In the genomic region with DNA sequence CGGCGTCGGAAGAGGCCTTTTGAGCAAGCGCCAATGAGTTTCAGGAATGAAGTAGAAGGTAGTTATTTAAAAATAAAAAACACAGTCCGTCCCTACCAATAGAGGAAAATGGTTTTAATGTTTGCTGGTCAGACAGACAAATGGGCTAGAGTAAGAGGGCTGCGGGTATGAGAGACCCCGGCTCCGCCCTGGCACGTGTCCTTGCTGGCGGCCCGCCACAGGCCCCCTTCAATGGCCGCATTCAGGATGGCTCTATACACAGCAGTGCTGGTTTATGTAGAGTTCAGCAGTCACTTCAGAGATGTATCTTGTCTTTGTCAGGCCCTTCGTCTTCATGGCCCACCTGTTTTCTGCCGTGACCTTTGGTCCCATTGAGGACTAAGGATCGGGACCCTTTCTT, we compare ENCODE assay signal across 23 cellular contexts.
"Had no signal": no experiment of that assay in that cellular context is flagged by ENCODE, and none has a peak within 500 bp of the region (broad histone marks: within the 10 kb centered on the region; RNA-seq: fewer than 3 reads in every experiment).

No MANE protein-coding gene starts in this region.

- H3K36me3 Mint-ChIP-seq: activated CD8-positive, alpha-beta memory T cell treated with anti-CD3 and anti-CD28 coated beads, Interleukin-2, amount 10 ng/mL, durations not matched to agents 7 days and 5 days; activated naive CD8-positive, alpha-beta T cell treated with anti-CD3 and anti-CD28 coated beads, Interleukin-2, amount 10 ng/mL, durations not matched to agents 7 days and 5 days; brain; memory B cell; naive thymus-derived CD4-positive, alpha-beta T cell; stimulated activated effector memory CD8-positive, alpha-beta T cell treated with anti-CD3 and anti-CD28 coated beads, Interleukin-12 subunit alpha, Interleukin-12 subunit beta, amount 100 ng/mL, for 72 hours; T-cell; type B pancreatic cell had no signal

- H3K9me3 ChIP-seq: mucosa of descending colon, testis had no signal

- H3K27ac Mint-ChIP-seq: activated CD4-positive, alpha-beta memory T cell treated with anti-CD3 and anti-CD28 coated beads, Interleukin-2, amount 10 ng/mL, durations not matched to agents 7 days and 5 days; activated CD8-positive, alpha-beta memory T cell treated with anti-CD3 and anti-CD28 coated beads, Interleukin-2, amount 10 ng/mL, durations not matched to agents 7 days and 5 days; activated naive CD8-positive, alpha-beta T cell treated with anti-CD3 and anti-CD28 coated beads, Interleukin-2, amount 10 ng/mL, durations not matched to agents 7 days and 5 days; brain; memory B cell; naive thymus-derived CD4-positive, alpha-beta T cell; stimulated activated effector memory CD8-positive, alpha-beta T cell treated with anti-CD3 and anti-CD28 coated beads, Interleukin-12 subunit alpha, Interleukin-12 subunit beta, amount 100 ng/mL, for 72 hours; T-cell; type B pancreatic cell had no signal

- H3K4me3 Mint-ChIP-seq: activated CD4-positive, alpha-beta memory T cell treated with anti-CD3 and anti-CD28 coated beads, Interleukin-2, amount 10 ng/mL, durations not matched to agents 7 days and 5 days; activated CD8-positive, alpha-beta memory T cell treated with anti-CD3 and anti-CD28 coated beads, Interleukin-2, amount 10 ng/mL, durations not matched to agents 7 days and 5 days; activated naive CD8-positive, alpha-beta T cell treated with anti-CD3 and anti-CD28 coated beads, Interleukin-2, amount 10 ng/mL, durations not matched to agents 7 days and 5 days; brain; memory B cell; naive thymus-derived CD4-positive, alpha-beta T cell; stimulated activated effector memory CD8-positive, alpha-beta T cell treated with anti-CD3 and anti-CD28 coated beads, Interleukin-12 subunit alpha, Interleukin-12 subunit beta, amount 100 ng/mL, for 72 hours; T-cell; type B pancreatic cell had no signal

- H3K4me3 ChIP-seq: mucosa of descending colon, testis had no signal

- H3K9me3 Mint-ChIP-seq: activated CD4-positive, alpha-beta memory T cell treated with anti-CD3 and anti-CD28 coated beads, Interleukin-2, amount 10 ng/mL, durations not matched to agents 7 days and 5 days; activated naive CD8-positive, alpha-beta T cell treated with anti-CD3 and anti-CD28 coated beads, Interleukin-2, amount 10 ng/mL, durations not matched to agents 7 days and 5 days; brain; memory B cell; naive thymus-derived CD4-positive, alpha-beta T cell; stimulated activated effector memory CD8-positive, alpha-beta T cell treated with anti-CD3 and anti-CD28 coated beads, Interleukin-12 subunit alpha, Interleukin-12 subunit beta, amount 100 ng/mL, for 72 hours; T-cell; type B pancreatic cell had no signal

- H3K27me3 Mint-ChIP-seq: memory B cell, T-cell, type B pancreatic cell had no signal

- DNase-seq: activated CD4-positive, alpha-beta memory T cell treated with anti-CD3 and anti-CD28 coated beads, Interleukin-2, amount 10 ng/mL, durations not matched to agents 7 days and 5 days; activated CD4-positive, alpha-beta T cell treated with anti-CD3 and anti-CD28 coated beads for 48 hours; activated CD4-positive, CD25-positive, alpha-beta regulatory T cell; activated CD8-positive, alpha-beta memory T cell treated with anti-CD3 and anti-CD28 coated beads, Interleukin-2, amount 10 ng/mL, durations not matched to agents 7 days and 5 days; activated naive CD4-positive, alpha-beta T cell treated with Interleukin-2 at 50 U/mL for 16 hours; activated naive CD8-positive, alpha-beta T cell treated with anti-CD3 and anti-CD28 coated beads, Interleukin-2, amount 10 ng/mL, durations not matched to agents 7 days and 5 days; cerebellar nuclear complex; effector CD8-positive, alpha-beta T cell; mucosa of descending colon; naive thymus-derived CD4-positive, alpha-beta T cell; retina; SIG-M5; stimulated activated CD4-positive, alpha-beta T cell treated with anti-CD3 and anti-CD28 coated beads, Interleukin-15, amount 100 ng/mL, for 24 hours; stimulated activated CD4-positive, alpha-beta T cell treated with anti-CD3 and anti-CD28 coated beads, Interleukin-4, amount 100 ng/mL, for 24 hours; T-cell; T-helper 9 cell had no signal

- ATAC-seq: activated CD8-positive, alpha-beta memory T cell treated with anti-CD3 and anti-CD28 coated beads, Interleukin-2, amount 10 ng/mL, durations not matched to agents 7 days and 5 days; esophagus mucosa; mucosa of descending colon; naive thymus-derived CD4-positive, alpha-beta T cell; SK-N-SH treated with all-trans-retinoic acid at 6 μM for 48 hours; stimulated activated effector memory CD8-positive, alpha-beta T cell treated with anti-CD3 and anti-CD28 coated beads, Interleukin-12 subunit alpha, Interleukin-12 subunit beta, amount 100 ng/mL, for 72 hours; T-cell had no signal

- H3K4me1 Mint-ChIP-seq: activated CD4-positive, alpha-beta memory T cell treated with anti-CD3 and anti-CD28 coated beads, Interleukin-2, amount 10 ng/mL, durations not matched to agents 7 days and 5 days; activated CD8-positive, alpha-beta memory T cell treated with anti-CD3 and anti-CD28 coated beads, Interleukin-2, amount 10 ng/mL, durations not matched to agents 7 days and 5 days; activated naive CD8-positive, alpha-beta T cell treated with anti-CD3 and anti-CD28 coated beads, Interleukin-2, amount 10 ng/mL, durations not matched to agents 7 days and 5 days; brain; memory B cell; stimulated activated effector memory CD8-positive, alpha-beta T cell treated with anti-CD3 and anti-CD28 coated beads, Interleukin-12 subunit alpha, Interleukin-12 subunit beta, amount 100 ng/mL, for 72 hours; T-cell had no signal

- H3K27me3 ChIP-seq: testis had no signal
